10 cellular contexts compared by ENCODE assay signal in genomic region chr5:157026789-157027424, GRCh38. TPM values are rescaled to one million over a fixed set of nuclear protein-coding genes. Genes with fewer than 3 reads are reported as not detected.
DNase-seq lines count a peak whose midpoint lies in the region; ATAC-seq and TF ChIP-seq lines count a peak whose summit lies in the region.
"Had no signal": no experiment of that assay in that cellular context is flagged by ENCODE, and none has a peak within 500 bp of the region (broad histone marks: within the 10 kb centered on the region; RNA-seq: fewer than 3 reads in every experiment).

No MANE protein-coding gene starts in this region.

- WGBS in adrenal gland, 4 donors = 67 to 73% (median 71%) methylated on average over 3 of the region's 3 CpGs

- TF ChIP-seq CTCF in adrenal gland (IDR thresholded peaks at IDR 0.05) (peak; percentile 4 to 51 (median 29)), nephron progenitor cell (IDR thresholded peaks at IDR 0.05) (peak; percentile 63), omental fat pad (IDR thresholded peaks at IDR 0.05) (no peak)

- no peak overlapping the region for H3K4me3 ChIP-seq in adrenal gland
- H3K4me3 ChIP-seq: BLaER1 treated with 17β-estradiol and CSF1 and Interleukin-3, amounts not matched to agents 10 nM and 100 nM had no signal

- H3K36me3 Mint-ChIP-seq in nephron progenitor cell (ENCODE audit: low read depth) = no peaks in the 10 kb centered on the region

- no peaks in the 10 kb centered on the region for H3K9me3 Mint-ChIP-seq in nephron progenitor cell

- no peak overlapping the region for H3K27ac Mint-ChIP-seq in nephron progenitor cell

- H3K4me1 Mint-ChIP-seq in nephron progenitor cell = no peaks in the 10 kb centered on the region

- no peak overlapping the region for H3K4me3 Mint-ChIP-seq in nephron progenitor cell

- no peaks in the 10 kb centered on the region for H3K4me1 ChIP-seq in adrenal gland (replicated peaks in 1 of 2)
- H3K4me1 ChIP-seq: BLaER1 treated with 17β-estradiol and CSF1 and Interleukin-3, amounts not matched to agents 10 nM and 100 nM had no signal

- H3K27ac ChIP-seq in adrenal gland = no peak overlapping the region
- H3K27ac ChIP-seq: BLaER1 treated with 17β-estradiol and CSF1 and Interleukin-3, amounts not matched to agents 10 nM and 100 nM had no signal

- no peaks in the 10 kb centered on the region for H3K9me3 ChIP-seq in adrenal gland (replicated peaks in 1 of 3)
- H3K9me3 ChIP-seq: BLaER1 treated with 17β-estradiol and CSF1 and Interleukin-3, amounts not matched to agents 10 nM and 100 nM had no signal

- no peak for TF ChIP-seq POLR2A in adrenal gland (IDR thresholded peaks at IDR 0.05)

- no peaks in the 10 kb centered on the region for H3K27me3 ChIP-seq in adrenal gland
- H3K27me3 ChIP-seq: BLaER1 treated with 17β-estradiol and CSF1 and Interleukin-3, amounts not matched to agents 10 nM and 100 nM had no signal

- intact Hi-C loops in adrenal gland (cut with DNase I) = no loop called here

- no peak for ATAC-seq in omental fat pad (ENCODE audit: low FRiP score)
- ATAC-seq in HG03342 (IDR thresholded peaks at IDR 0.05; ENCODE audit: unreplicated experiment) = no peak

- peaks cover 20% of the 10 kb centered on the region for H3K27me3 Mint-ChIP-seq in nephron progenitor cell (ENCODE audit: low read depth, poor library complexity)

- no peaks in the 10 kb centered on the region for H3K36me3 ChIP-seq in adrenal gland (replicated peaks in 1 of 2)
- H3K36me3 ChIP-seq: BLaER1 treated with 17β-estradiol and CSF1 and Interleukin-3, amounts not matched to agents 10 nM and 100 nM had no signal

- DNase-seq in NCI-H1092 treated with DMSO at 0.1 percent for 48 hours (lab: John Stamatoyannopoulos, UW) (peak; percentile 22), NCI-H1092 (lab: John Stamatoyannopoulos, UW) (no peak), LoVo (ENCODE audit: low spot score) (peak; percentile 26), adrenal gland (no peak), nephron progenitor cell (no peak), omental fat pad (ENCODE audit: low spot score) (no peak), islet precursor cell (no peak)

RNA-seq across cellular contexts. Expression of gene HAVCR1, which starts 32.0 kb away (rescaled TPM):
- not detected for total RNA-seq in adrenal gland
- polyA plus RNA-seq in adrenal gland = under 1 TPM in 1 of 3 donors, not detected in 2; 0.07 TPM
- total RNA-seq in omental fat pad = 1 to 10 TPM in 2 of 4 donors, under 1 TPM in 1, not detected in 1; 0.19 to 2.2 (median 1.1) TPM
- total RNA-seq: RPMI7951 had no signal

Comparison
In these comparisons a context has a peak if more than half of its experiments do, and no peak if none do; other contexts are left out.
1. DNase-seq: peak in NCI-H1092 treated with DMSO at 0.1 percent for 48 hours (single experiment) and LoVo (single experiment); none in NCI-H1092 (single experiment), adrenal gland (0 of 7), nephron progenitor cell (single experiment), omental fat pad (single experiment) and islet precursor cell (single experiment).
2. CTCF ChIP-seq: peak in adrenal gland (6 of 6) and nephron progenitor cell (single experiment); none in omental fat pad (0 of 3).